Comparison of ENCODE assay signal across 8 cellular contexts in genomic region chr1:246699095-246699735, GRCh38. TPM values are rescaled to one million over a fixed set of nuclear protein-coding genes. Genes with fewer than 3 reads are reported as not detected.
DNase-seq lines count a peak whose midpoint lies in the region; ATAC-seq, FAIRE-seq and TF ChIP-seq lines count a peak whose summit lies in the region.

No MANE protein-coding gene starts in this region.

- H3K27me3 ChIP-seq in WERI-Rb-1 (ENCODE audit: insufficient read depth, low read depth, severe bottlenecking) (no peaks in the 10 kb centered on the region), bronchial epithelial cell (ENCODE audit: control insufficient read depth, insufficient read depth, low read length) (no peaks in the 10 kb centered on the region), kidney epithelial cell (ENCODE audit: control insufficient read depth, insufficient read depth, low read length) (no peaks in the 10 kb centered on the region)

- H3K36me3 ChIP-seq in WERI-Rb-1: no peaks in the 10 kb centered on the region
- H3K36me3 ChIP-seq in bronchial epithelial cell (ENCODE audit: control insufficient read depth, insufficient read depth, low read length): no peaks in the 10 kb centered on the region
- H3K36me3 ChIP-seq in kidney epithelial cell (ENCODE audit: control insufficient read depth, insufficient read depth, low read length): no peaks in the 10 kb centered on the region

- DNase-seq in AG20443 (ENCODE audit: low spot score): peak; percentile 89
- peak; percentile 82 for DNase-seq in NCI-H2227 treated with DMSO at 0.1 percent for 48 hours (lab: John Stamatoyannopoulos, UW)
- peak; percentile 94 for DNase-seq in WERI-Rb-1
- DNase-seq in bronchial epithelial cell (ENCODE audit: low read depth): peak; percentile 83
- peak; percentile 59 for DNase-seq in kidney epithelial cell (ENCODE audit: low read depth)
- DNase-seq in stimulated activated CD4-positive, alpha-beta T cell treated with anti-CD3 and anti-CD28 coated beads, Interleukin-15, amount 100 ng/mL, for 48 hours (ENCODE audit: low read depth in 2 of 2): peak; percentile 75 to 76

- peak; percentile 91 for TF ChIP-seq CTCF in WERI-Rb-1 (IDR thresholded peaks at IDR 0.05; ENCODE audit: low read depth, low read length)
- peak; percentile 89 for TF ChIP-seq CTCF in bronchial epithelial cell (IDR thresholded peaks at IDR 0.05; ENCODE audit: insufficient read depth, low read length, severe bottlenecking)
- TF ChIP-seq CTCF in kidney epithelial cell (IDR thresholded peaks at IDR 0.05; ENCODE audit: insufficient read depth, low read length, poor library complexity, severe bottlenecking): peak; percentile 92

- H3K9me3 ChIP-seq in WERI-Rb-1 (ENCODE audit: severe bottlenecking): peaks cover 14% of the 10 kb centered on the region

- H3K4me3 ChIP-seq in WERI-Rb-1 (ENCODE audit: low read depth, low read length) (peak overlapping the region; percentile 9; the same call in 1 of the 2 replicates), bronchial epithelial cell (ENCODE audit: low read depth, low read length) (peak overlapping the region; percentile 17), kidney epithelial cell (ENCODE audit: low read depth, low read length) (no peak overlapping the region)

- peak overlapping the region; percentile 68 for H3K27ac ChIP-seq in WERI-Rb-1

- peak; percentile 96 for ATAC-seq in GM19023 (IDR thresholded peaks at IDR 0.05; ENCODE audit: unreplicated experiment)
- peak; percentile 95 for ATAC-seq in HG03175 (IDR thresholded peaks at IDR 0.05; ENCODE audit: unreplicated experiment)

- no peak for FAIRE-seq in bronchial epithelial cell (lab: Jason Lieb, UNC)

RNA-seq across cellular contexts. Expression of gene SCCPDH, which starts 25.0 kb away (rescaled TPM):
- total RNA-seq in bronchial epithelial cell: 3.7 and 4.9 TPM in 2 replicates
- total RNA-seq in kidney epithelial cell: 37.8 and 40.1 TPM in 2 replicates
